In genomic region chr22:44795701-44796630, GRCh38 we compare ENCODE assay signal across 20 cellular contexts. TPM values are rescaled to one million over a fixed set of nuclear protein-coding genes. Genes with fewer than 3 reads are reported as not detected.
DNase-seq lines count a peak whose midpoint lies in the region; ATAC-seq and TF ChIP-seq lines count a peak whose summit lies in the region.
"Had no signal": no experiment of that assay in that cellular context is flagged by ENCODE, and none has a peak within 500 bp of the region (broad histone marks: within the 10 kb centered on the region; RNA-seq: fewer than 3 reads in every experiment).

No MANE protein-coding gene starts in this region.

- H3K4me1 Mint-ChIP-seq in endodermal cell = peaks cover 18% of the 10 kb centered on the region
- no peaks in the 10 kb centered on the region for H3K4me1 Mint-ChIP-seq in activated T-helper 17 cell treated with anti-CD3 and anti-CD28 coated beads, Interleukin-2, amount 50 U/mL, for 72 hours

- H3K36me3 Mint-ChIP-seq in endodermal cell (ENCODE audit: low read depth) = peaks cover 21% of the 10 kb centered on the region
- no peaks in the 10 kb centered on the region for H3K36me3 Mint-ChIP-seq in activated T-helper 17 cell treated with anti-CD3 and anti-CD28 coated beads, Interleukin-2, amount 50 U/mL, for 72 hours (ENCODE audit: low read depth)
- H3K36me3 Mint-ChIP-seq: CD8-positive, alpha-beta T cell had no signal

- no peak for TF ChIP-seq POLR2A in spleen (IDR thresholded peaks at IDR 0.05)

- peak; percentile 4 for ATAC-seq in left colon
- no peak for ATAC-seq in activated T-helper 17 cell treated with anti-CD3 and anti-CD28 coated beads, Interleukin-2, amount 50 U/mL, for 72 hours (replicated peaks)
- ATAC-seq: CD8-positive, alpha-beta T cell; HepG2 had no signal

- CTCF ChIA-PET in HEK293 (lab: Yijun Ruan, JAX) = interaction anchor here (1.5 kb wide), 1 partner anchor 25 kb away, joined by 3 read pairs; no protein-coding TSS in a partner anchor

- H3K36me3 ChIP-seq in HEK293 (ENCODE audit: control insufficient read depth in 2 of 2, insufficient read depth in 1 of 2, low read length in 2 of 2) (no peaks in the 10 kb centered on the region; a peak in 1 of 3 replicates), endodermal cell (ENCODE audit: control insufficient read depth, insufficient read depth, low read length) (no peaks in the 10 kb centered on the region), spleen (no peaks in the 10 kb centered on the region), SJCRH30 (no peaks in the 10 kb centered on the region)
- H3K36me3 ChIP-seq: BLaER1 had no signal

- H3K27ac ChIP-seq in HEK293 (ENCODE audit: extremely low read depth, low read depth, low read length) (no peak overlapping the region), endodermal cell (ENCODE audit: low read depth, low read length) (no peak overlapping the region), spleen (no peak overlapping the region), SJCRH30 (no peak overlapping the region; the same call in 1 of the 2 replicates)
- H3K27ac ChIP-seq: BLaER1 had no signal

- H3K4me3 ChIP-seq in HEK293 (ENCODE audit: low read depth, low read length) (no peak overlapping the region), endodermal cell (ENCODE audit: low read length) (no peak overlapping the region), spleen (no peak overlapping the region), SJCRH30 (no peak overlapping the region)
- H3K4me3 ChIP-seq: BLaER1 had no signal

- peak overlapping the region; percentile 12 for H3K4me3 Mint-ChIP-seq in endodermal cell
- no peak overlapping the region for H3K4me3 Mint-ChIP-seq in activated T-helper 17 cell treated with anti-CD3 and anti-CD28 coated beads, Interleukin-2, amount 50 U/mL, for 72 hours
- H3K4me3 Mint-ChIP-seq: CD8-positive, alpha-beta T cell had no signal

- peak overlapping the region; percentile 92 for H3K27ac Mint-ChIP-seq in endodermal cell
- H3K27ac Mint-ChIP-seq in activated T-helper 17 cell treated with anti-CD3 and anti-CD28 coated beads, Interleukin-2, amount 50 U/mL, for 72 hours = no peak overlapping the region
- H3K27ac Mint-ChIP-seq: CD8-positive, alpha-beta T cell had no signal

- H3K27me3 Mint-ChIP-seq in endodermal cell (ENCODE audit: insufficient read depth) = no peaks in the 10 kb centered on the region
- H3K27me3 Mint-ChIP-seq in activated T-helper 17 cell treated with anti-CD3 and anti-CD28 coated beads, Interleukin-2, amount 50 U/mL, for 72 hours = no peaks in the 10 kb centered on the region

- H3K9ac ChIP-seq in endodermal cell (ENCODE audit: extremely low read depth, low read length, poor library complexity, severe bottlenecking) = peak overlapping the region; percentile 6
- H3K9ac ChIP-seq: BLaER1 had no signal

- TF ChIP-seq CTCF in HEK293 (tag by site-specific recombination; IDR thresholded peaks at IDR 0.05) (no peak), endodermal cell (conservative IDR thresholded peaks at IDR 0.05) (no peak), spleen (IDR thresholded peaks at IDR 0.05 in 8 of 11, conservative IDR thresholded peaks at IDR 0.05 in 3 of 11) (no peak)

- H3K4me1 ChIP-seq in HEK293 (ENCODE audit: control insufficient read depth, insufficient read depth, low read length) = peaks cover 3% of the 10 kb centered on the region
- peaks cover 9% of the 10 kb centered on the region for H3K4me1 ChIP-seq in endodermal cell (ENCODE audit: control insufficient read depth, insufficient read depth, low read length)
- peaks cover 0 to 12% (median 0%) of the 10 kb centered on the region in 6 donors for H3K4me1 ChIP-seq in spleen
- 0 out of 2 replicates have a peak, but pooled peaks cover 4% of the 10 kb centered on the region for H3K4me1 ChIP-seq in SJCRH30
- H3K4me1 ChIP-seq: BLaER1 had no signal

- POLR2A ChIA-PET in HEK293 (lab: Yijun Ruan, JAX) = no interaction called here

- H3K9me3 ChIP-seq in HEK293 (ENCODE audit: control insufficient read depth, insufficient read depth, low read depth, low read length) (no peaks in the 10 kb centered on the region), endodermal cell (ENCODE audit: control insufficient read depth, low read length) (no peaks in the 10 kb centered on the region), spleen (no peaks in the 10 kb centered on the region), SJCRH30 (replicated peaks) (no peaks in the 10 kb centered on the region)
- H3K9me3 ChIP-seq: BLaER1 had no signal

- DNase-seq in endodermal cell (peak; percentile 77), left colon (no peak), spleen (peak; percentile 62), SJCRH30 (no peak), COR-L47 (lab: John Stamatoyannopoulos, UW) (no peak)
- DNase-seq: CD8-positive, alpha-beta T cell; HCEC 1CT; KBM-7; NCI-H1105; NCI-H2081 treated with DMSO at 0.1 percent for 48 hours; NCI-H446 treated with DMSO at 0.1 percent for 48 hours; NCI-H748 treated with DMSO at 0.1 percent for 48 hours; NK-92 treated with Interleukin-12 subunit alpha and Interleukin-12 subunit beta, amount 100 ng/mL, for 24 hours; SHP77 had no signal

- 74 to 79% methylated on average over 7 to 18 of the region's 18 CpGs for WGBS in endodermal cell (ENCODE audit: insufficient coverage in 1 of 2, insufficient read length in 1 of 2), 2 experiments
- 62 to 75% (median 65%) methylated on average over 15 to 18 of the region's 18 CpGs for WGBS in spleen, 5 donors

- no peaks in the 10 kb centered on the region for H3K27me3 ChIP-seq in endodermal cell (ENCODE audit: control insufficient read depth, insufficient read depth, low read length, poor library complexity, severe bottlenecking)
- no peaks in the 10 kb centered on the region for H3K27me3 ChIP-seq in spleen (replicated peaks in 1 of 7)
- H3K27me3 ChIP-seq in SJCRH30 = no peaks in the 10 kb centered on the region
- H3K27me3 ChIP-seq: BLaER1 had no signal

- intact Hi-C loops in left colon (cut with DNase I, micrococcal nuclease) = no loop called here
- intact Hi-C loops in spleen (cut with DNase I; ENCODE audit: low total_unique reads) = no loop called here

- no peaks in the 10 kb centered on the region for H3K9me3 Mint-ChIP-seq in endodermal cell
- no peaks in the 10 kb centered on the region for H3K9me3 Mint-ChIP-seq in activated T-helper 17 cell treated with anti-CD3 and anti-CD28 coated beads, Interleukin-2, amount 50 U/mL, for 72 hours
- H3K9me3 Mint-ChIP-seq: CD8-positive, alpha-beta T cell had no signal

TF ChIP-seq in HEK293, 187 proteins besides CTCF, POLR2A, EP300 and RAD21:
- TF ChIP-seq ZIC2 (tag by site-specific recombination; IDR thresholded peaks at IDR 0.05) (peak; percentile 26; the same call in 1 of the 2 replicates), ZNF155 (tag by site-specific recombination; IDR thresholded peaks at IDR 0.05) (no peak), KLF1 (tag by site-specific recombination; IDR thresholded peaks at IDR 0.05) (peak; percentile 39; the same call in 1 of the 2 replicates), ZBTB1 (tag by site-specific recombination; IDR thresholded peaks at IDR 0.05) (no peak), GLIS1 (tag by site-specific recombination; IDR thresholded peaks at IDR 0.05) (peak; percentile 7; the same call in 1 of the 2 replicates)

RNA-seq across cellular contexts. Expression of gene ARHGAP8, which starts 43.6 kb away (rescaled TPM):
- total RNA-seq in endodermal cell = 10 to 100 TPM; 45.2 to 51.3 TPM
- 9.3 TPM for polyA plus RNA-seq in endodermal cell (2013, experiment 1 of 2)
- polyA plus RNA-seq in endodermal cell (2013, experiment 2 of 2) = 4.3 TPM
- 10 to 100 TPM; 35.3 to 57.3 TPM for total RNA-seq in left colon
- total RNA-seq in spleen = 10 to 100 TPM; 13.8 to 71.6 (median 20.1) TPM
- 10 to 100 TPM in 2 of 3 donors, 1 to 10 TPM in 1; 2.7 to 34.9 (median 16.4) TPM for polyA plus RNA-seq in spleen
- 19.4 and 32.4 TPM in 2 replicates for total RNA-seq in SJCRH30 (2014; rRNA removed; shearing (Covaris generic))
- 1 to 10 TPM in 1 of 2 donors, not detected in 1; 2.3 TPM for total RNA-seq in activated T-helper 17 cell treated with anti-CD3 and anti-CD28 coated beads, Interleukin-2, amount 50 U/mL, for 72 hours
- total RNA-seq: A673, OCI-LY7 had no signal
- polyA plus RNA-seq: HepG2 had no signal

Comparison
In these comparisons a context has a peak if more than half of its experiments do, and no peak if none do; other contexts are left out.
1. DNase-seq: peak in endodermal cell (single experiment) and spleen (single experiment); none in left colon (0 of 2), SJCRH30 (0 of 2) and COR-L47 (single experiment).